27 cellular contexts compared by ENCODE assay signal in genomic region chr5:147036691-147037245, GRCh38.
"Had no signal": no experiment of that assay in that cellular context is flagged by ENCODE, and none has a peak within 500 bp of the region (broad histone marks: within the 10 kb centered on the region; RNA-seq: fewer than 3 reads in every experiment).

No MANE protein-coding gene starts in this region.

- FAIRE-seq: small intestine had no signal

- H3K9me3 Mint-ChIP-seq: activated T-cell treated with anti-CD3 and anti-CD28 coated beads, Interleukin-2, amount 50 U/mL, for 72 hours; T-helper 2 cell treated with Interferon-gamma antibody and Interleukin-4, amounts not matched to agents 5 μg/mL and 100 μg/mL, for 36 hours had no signal

- ATAC-seq: activated naive CD4-positive, alpha-beta T cell treated with anti-CD3 and anti-CD28 coated beads, Interleukin-2, amount 50 U/mL, for 72 hours; gastrocnemius medialis; naive thymus-derived CD4-positive, alpha-beta T cell; sciatic nerve; stimulated activated naive B cell treated with anti-CD40 and anti-IgM and Interleukin-4, amounts not matched to agents 10 μg/mL and 1 μg/mL and 100 μg/mL, for 72 hours; upper lobe of right lung had no signal

- H3K36me3 Mint-ChIP-seq: activated naive CD4-positive, alpha-beta T cell treated with anti-CD3 and anti-CD28 coated beads, Interleukin-2, amount 50 U/mL, for 72 hours; brain; naive thymus-derived CD4-positive, alpha-beta T cell; stimulated activated naive B cell treated with anti-CD40 and anti-IgM and Interleukin-4, amounts not matched to agents 10 μg/mL and 1 μg/mL and 100 μg/mL, for 72 hours had no signal

- H3K27me3 Mint-ChIP-seq: activated B cell treated with CpG ODN at 0.5 μM for 24 hours; dendritic cell treated with granulocyte-macrophage colony-stimulating factor and Interleukin-4, amounts not matched to agents 40 ng/mL and 50 ng/mL, for 4 days; progenitor cell of endocrine pancreas; stimulated activated naive B cell treated with anti-CD40 and anti-IgM and Interleukin-4, amounts not matched to agents 10 μg/mL and 1 μg/mL and 100 μg/mL, for 72 hours had no signal

- H3K4me3 Mint-ChIP-seq: activated B cell treated with CpG ODN at 0.5 μM for 24 hours; activated T-cell treated with anti-CD3 and anti-CD28 coated beads, Interleukin-2, amount 50 U/mL, for 72 hours; brain; dendritic cell treated with granulocyte-macrophage colony-stimulating factor and Interleukin-4, amounts not matched to agents 40 ng/mL and 50 ng/mL, for 4 days; naive thymus-derived CD4-positive, alpha-beta T cell; stimulated activated naive B cell treated with anti-CD40 and anti-IgM and Interleukin-4, amounts not matched to agents 10 μg/mL and 1 μg/mL and 100 μg/mL, for 72 hours; T-helper 2 cell treated with Interferon-gamma antibody and Interleukin-4, amounts not matched to agents 5 μg/mL and 100 μg/mL, for 36 hours had no signal

- H3K4me3 ChIP-seq: gastrocnemius medialis, left ventricle myocardium inferior, ovary, suprapubic skin, tibial artery, upper lobe of right lung had no signal

- H3K4me1 ChIP-seq: gastrocnemius medialis, left ventricle myocardium inferior, suprapubic skin, tibial artery, upper lobe of right lung had no signal

- H3K36me3 ChIP-seq: gastrocnemius medialis, left ventricle myocardium inferior, ovary, suprapubic skin, tibial artery, upper lobe of right lung had no signal

- H3K27ac Mint-ChIP-seq: activated B cell treated with CpG ODN at 0.5 μM for 24 hours; activated naive CD4-positive, alpha-beta T cell treated with anti-CD3 and anti-CD28 coated beads, Interleukin-2, amount 50 U/mL, for 72 hours; activated T-cell treated with anti-CD3 and anti-CD28 coated beads, Interleukin-2, amount 50 U/mL, for 72 hours; brain; dendritic cell treated with granulocyte-macrophage colony-stimulating factor and Interleukin-4, amounts not matched to agents 40 ng/mL and 50 ng/mL, for 4 days; naive thymus-derived CD4-positive, alpha-beta T cell; progenitor cell of endocrine pancreas; stimulated activated naive B cell treated with anti-CD40 and anti-IgM and Interleukin-4, amounts not matched to agents 10 μg/mL and 1 μg/mL and 100 μg/mL, for 72 hours; T-helper 2 cell treated with Interferon-gamma antibody and Interleukin-4, amounts not matched to agents 5 μg/mL and 100 μg/mL, for 36 hours had no signal

- H3K27me3 ChIP-seq: gastrocnemius medialis, ovary, suprapubic skin, tibial artery, upper lobe of right lung had no signal

- H3K4me1 Mint-ChIP-seq: activated B cell treated with CpG ODN at 0.5 μM for 24 hours; brain; naive thymus-derived CD4-positive, alpha-beta T cell; stimulated activated naive B cell treated with anti-CD40 and anti-IgM and Interleukin-4, amounts not matched to agents 10 μg/mL and 1 μg/mL and 100 μg/mL, for 72 hours had no signal

- H3K9me3 ChIP-seq: gastrocnemius medialis, ovary, suprapubic skin, tibial artery, upper lobe of right lung had no signal

- DNase-seq: activated B cell treated with CpG ODN at 0.5 μM for 24 hours; activated CD4-positive, alpha-beta T cell treated with anti-CD3 and anti-CD28 coated beads, Interleukin-2, amount 50 U/mL, for 1 hour; activated naive CD4-positive, alpha-beta T cell; activated T-cell treated with anti-CD3 and anti-CD28 coated beads for 4 hours; activated T-cell treated with anti-CD3 and anti-CD28 coated beads, Interleukin-2, amount 50 U/mL, for 72 hours; anterior cingulate cortex; gastrocnemius medialis; glutamatergic neuron; islet precursor cell; left ventricle myocardium inferior; midbrain; naive thymus-derived CD4-positive, alpha-beta T cell; ovary; small intestine; stimulated activated CD4-positive, alpha-beta T cell treated with anti-CD3 and anti-CD28 coated beads, Interleukin-15, amount 100 ng/mL, for 24 hours; stimulated activated CD4-positive, alpha-beta T cell treated with anti-CD3 and anti-CD28 coated beads, Interleukin-2, amount 100 ng/mL, for 24 hours; stimulated activated naive B cell treated with anti-CD40 and anti-IgM and Interleukin-4, amounts not matched to agents 10 μg/mL and 1 μg/mL and 100 μg/mL, for 72 hours; T-helper 1 cell; tibial artery; upper lobe of right lung had no signal

- H3K27ac ChIP-seq: gastrocnemius medialis, left ventricle myocardium inferior, ovary, suprapubic skin, tibial artery, upper lobe of right lung had no signal
